ENCODE assay signal across 27 cellular contexts in genomic region chr5:60183881-60184280, GRCh38.
DNase-seq lines count a peak whose midpoint lies in the region; ATAC-seq and TF ChIP-seq lines count a peak whose summit lies in the region.
"Had no signal": no experiment of that assay in that cellular context is flagged by ENCODE, and none has a peak within 500 bp of the region (broad histone marks: within the 10 kb centered on the region; RNA-seq: fewer than 3 reads in every experiment).

No MANE protein-coding gene starts in this region.

- no peaks in the 10 kb centered on the region for H3K36me3 ChIP-seq in sigmoid colon
- H3K36me3 ChIP-seq: breast epithelium, HAP-1, SJSA1, tibial nerve had no signal

- 53 to 72% methylated on average over 1 of the region's 1 CpG for WGBS in sigmoid colon, 2 donors

- no peak overlapping the region for H3K4me3 Mint-ChIP-seq in stimulated activated naive B cell treated with anti-CD40 and anti-IgM and Interleukin-4, amounts not matched to agents 10 μg/mL and 1 μg/mL and 100 μg/mL, for 72 hours
- H3K4me3 Mint-ChIP-seq: activated naive CD4-positive, alpha-beta T cell treated with anti-CD3 and anti-CD28 coated beads, Interleukin-2, amount 50 U/mL, for 24 hours; activated T-helper 17 cell treated with anti-CD3 and anti-CD28 coated beads, Interleukin-2, amount 50 U/mL, for 72 hours; natural killer cell had no signal

- no peaks in the 10 kb centered on the region for H3K27me3 ChIP-seq in sigmoid colon
- H3K27me3 ChIP-seq: breast epithelium, SJSA1, tibial nerve had no signal

- no peaks in the 10 kb centered on the region for H3K9me3 ChIP-seq in sigmoid colon
- H3K9me3 ChIP-seq: breast epithelium, Caco-2, HAP-1, SJSA1, tibial nerve had no signal

- DNase-seq in NOMO-1 treated with dmso at 0.1 percent for 144 hours (lab: John Stamatoyannopoulos, UW; ENCODE audit: unreplicated experiment) (peak; percentile 11), sigmoid colon (no peak), left cardiac atrium (no peak)
- no peak for DNase-seq in stimulated activated naive B cell treated with anti-CD40 and anti-IgM and Interleukin-4, amounts not matched to agents 10 μg/mL and 1 μg/mL and 100 μg/mL, for 72 hours
- DNase-seq: activated CD4-positive, alpha-beta T cell treated with anti-CD3 and anti-CD28 coated beads, Interleukin-2, amount 50 U/mL, for 48 hours; activated CD8-positive, alpha-beta memory T cell treated with anti-CD3 and anti-CD28 coated beads, Interleukin-2, amount 50 U/mL, for 48 hours; amygdala; C1 segment of cervical spinal cord; Caco-2; DMS79; GDM1; natural killer cell; NCI-H1417; NCI-H2081 treated with DMSO at 0.1 percent for 48 hours; NCI-H226; NCI-H69; stimulated activated CD8-positive, alpha-beta memory T cell treated with anti-CD3 and anti-CD28 coated beads, Interleukin-4, amount 100 ng/mL, for 48 hours; T-helper 1 cell had no signal

- H3K9me3 Mint-ChIP-seq in stimulated activated naive B cell treated with anti-CD40 and anti-IgM and Interleukin-4, amounts not matched to agents 10 μg/mL and 1 μg/mL and 100 μg/mL, for 72 hours: peaks cover 0 to 2% of the 10 kb centered on the region in 2 donors
- H3K9me3 Mint-ChIP-seq: activated naive CD4-positive, alpha-beta T cell treated with anti-CD3 and anti-CD28 coated beads, Interleukin-2, amount 50 U/mL, for 24 hours had no signal

- no peak overlapping the region for H3K27ac ChIP-seq in sigmoid colon
- H3K27ac ChIP-seq: breast epithelium, SJSA1, tibial nerve had no signal

- no peaks in the 10 kb centered on the region for H3K4me1 Mint-ChIP-seq in stimulated activated naive B cell treated with anti-CD40 and anti-IgM and Interleukin-4, amounts not matched to agents 10 μg/mL and 1 μg/mL and 100 μg/mL, for 72 hours
- H3K4me1 Mint-ChIP-seq: activated naive CD4-positive, alpha-beta T cell treated with anti-CD3 and anti-CD28 coated beads, Interleukin-2, amount 50 U/mL, for 24 hours; activated T-helper 17 cell treated with anti-CD3 and anti-CD28 coated beads, Interleukin-2, amount 50 U/mL, for 72 hours; natural killer cell had no signal

- TF ChIP-seq EP300 in sigmoid colon (IDR thresholded peaks at IDR 0.05): no peak

- intact Hi-C loops in sigmoid colon (cut with DNase I): no loop called here
- intact Hi-C loops in left cardiac atrium (cut with DNase I): no loop called here

- no peak for TF ChIP-seq CTCF in sigmoid colon (IDR thresholded peaks at IDR 0.05)

- peaks cover 0 to 4% of the 10 kb centered on the region in 2 donors for H3K36me3 Mint-ChIP-seq in stimulated activated naive B cell treated with anti-CD40 and anti-IgM and Interleukin-4, amounts not matched to agents 10 μg/mL and 1 μg/mL and 100 μg/mL, for 72 hours
- H3K36me3 Mint-ChIP-seq: activated naive CD4-positive, alpha-beta T cell treated with anti-CD3 and anti-CD28 coated beads, Interleukin-2, amount 50 U/mL, for 24 hours; natural killer cell had no signal

- H3K4me1 ChIP-seq in sigmoid colon: no peaks in the 10 kb centered on the region
- H3K4me1 ChIP-seq: breast epithelium, Caco-2, HAP-1, SJSA1 had no signal

- no peak overlapping the region for H3K4me3 ChIP-seq in sigmoid colon
- H3K4me3 ChIP-seq: breast epithelium, HAP-1, SJSA1, tibial nerve had no signal

- ATAC-seq in GM18870 (IDR thresholded peaks at IDR 0.05; ENCODE audit: unreplicated experiment): peak; percentile 69
- ATAC-seq in HG02970 (IDR thresholded peaks at IDR 0.05; ENCODE audit: low FRiP score, unreplicated experiment): peak; percentile 63
- ATAC-seq in stimulated activated naive B cell treated with anti-CD40 and anti-IgM and Interleukin-4, amounts not matched to agents 10 μg/mL and 1 μg/mL and 100 μg/mL, for 72 hours (replicated peaks): peak; percentile 34 to 45
- ATAC-seq in left cardiac atrium: no peak
- no peak for ATAC-seq in HG03196 (IDR thresholded peaks at IDR 0.05; ENCODE audit: unreplicated experiment)
- ATAC-seq: activated T-helper 17 cell treated with anti-CD3 and anti-CD28 coated beads, Interleukin-2, amount 50 U/mL, for 72 hours; natural killer cell had no signal

- H3K27ac Mint-ChIP-seq in stimulated activated naive B cell treated with anti-CD40 and anti-IgM and Interleukin-4, amounts not matched to agents 10 μg/mL and 1 μg/mL and 100 μg/mL, for 72 hours: no peak overlapping the region
- H3K27ac Mint-ChIP-seq: activated naive CD4-positive, alpha-beta T cell treated with anti-CD3 and anti-CD28 coated beads, Interleukin-2, amount 50 U/mL, for 24 hours; activated T-helper 17 cell treated with anti-CD3 and anti-CD28 coated beads, Interleukin-2, amount 50 U/mL, for 72 hours; natural killer cell had no signal

- no peaks in the 10 kb centered on the region for H3K27me3 Mint-ChIP-seq in stimulated activated naive B cell treated with anti-CD40 and anti-IgM and Interleukin-4, amounts not matched to agents 10 μg/mL and 1 μg/mL and 100 μg/mL, for 72 hours
- H3K27me3 Mint-ChIP-seq: activated naive CD4-positive, alpha-beta T cell treated with anti-CD3 and anti-CD28 coated beads, Interleukin-2, amount 50 U/mL, for 24 hours; activated T-helper 17 cell treated with anti-CD3 and anti-CD28 coated beads, Interleukin-2, amount 50 U/mL, for 72 hours had no signal

- TF ChIP-seq POLR2A in sigmoid colon (IDR thresholded peaks at IDR 0.05): no peak

Comparison
In these comparisons a context has a peak if more than half of its experiments do, and no peak if none do; other contexts are left out.
1. ATAC-seq: peak in GM18870 (single experiment), HG02970 (single experiment) and stimulated activated naive B cell treated with anti-CD40 and anti-IgM and Interleukin-4, amounts not matched to agents 10 μg/mL and 1 μg/mL and 100 μg/mL, for 72 hours (2 of 2); none in left cardiac atrium (0 of 2) and HG03196 (single experiment).